In the genomic region with DNA sequence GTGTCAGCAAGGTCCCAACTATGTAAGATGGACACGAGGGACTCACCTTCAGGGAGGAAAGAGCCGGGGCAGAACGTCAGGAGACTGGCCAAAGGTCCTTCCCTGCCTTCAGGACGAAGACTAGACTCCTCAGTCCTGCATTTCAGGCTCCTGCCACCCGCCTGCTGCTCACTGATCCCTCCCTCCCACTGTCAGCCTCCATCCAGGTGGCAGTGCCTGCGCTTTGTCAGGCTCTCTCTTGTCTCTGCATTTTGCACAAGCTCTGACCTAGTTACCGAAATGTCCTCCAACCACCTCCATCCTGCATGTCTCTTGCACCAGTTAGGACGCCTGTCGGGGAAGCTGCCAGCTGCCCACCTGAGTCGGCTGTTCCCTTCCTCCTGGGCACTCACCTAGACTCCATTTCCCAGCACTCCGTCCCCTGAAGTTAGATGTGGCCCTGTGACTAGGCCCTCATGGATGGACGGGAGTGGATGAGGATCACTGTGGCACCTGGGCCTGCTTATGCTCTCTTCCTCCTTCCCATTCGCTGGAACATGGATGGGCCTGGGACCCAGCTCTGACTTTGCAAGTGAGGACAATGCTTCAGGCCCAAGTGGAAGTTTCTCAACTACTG, we compare ENCODE assay signal across 1 cellular context.
TF ChIP-seq lines count a peak whose summit lies in the region.

No MANE protein-coding gene starts in this region.

TF ChIP-seq in K562, 482 proteins besides CTCF, POLR2A, EP300 and RAD21:
- TF ChIP-seq BRD9 (IDR thresholded peaks at IDR 0.05; ENCODE audit: low read depth, partially characterized antibody) (no peak), PML (IDR thresholded peaks at IDR 0.05; ENCODE audit: low read length) (no peak), KDM2B (CRISPR knock-in tag; IDR thresholded peaks at IDR 0.05) (no peak), SP2 (IDR thresholded peaks at IDR 0.05; ENCODE audit: extremely low read depth, low read depth, low read length, poor library complexity, severe bottlenecking) (no peak)
- TF ChIP-seq, protein P1, sequence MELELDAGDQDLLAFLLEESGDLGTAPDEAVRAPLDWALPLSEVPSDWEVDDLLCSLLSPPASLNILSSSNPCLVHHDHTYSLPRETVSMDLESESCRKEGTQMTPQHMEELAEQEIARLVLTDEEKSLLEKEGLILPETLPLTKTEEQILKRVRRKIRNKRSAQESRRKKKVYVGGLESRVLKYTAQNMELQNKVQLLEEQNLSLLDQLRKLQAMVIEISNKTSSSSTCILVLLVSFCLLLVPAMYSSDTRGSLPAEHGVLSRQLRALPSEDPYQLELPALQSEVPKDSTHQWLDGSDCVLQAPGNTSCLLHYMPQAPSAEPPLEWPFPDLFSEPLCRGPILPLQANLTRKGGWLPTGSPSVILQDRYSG (tag; conservative IDR thresholded peaks at IDR 0.05; ENCODE audit: low read depth), result no peak
